Comparison of ENCODE assay signal across 18 cellular contexts in the genomic region with DNA sequence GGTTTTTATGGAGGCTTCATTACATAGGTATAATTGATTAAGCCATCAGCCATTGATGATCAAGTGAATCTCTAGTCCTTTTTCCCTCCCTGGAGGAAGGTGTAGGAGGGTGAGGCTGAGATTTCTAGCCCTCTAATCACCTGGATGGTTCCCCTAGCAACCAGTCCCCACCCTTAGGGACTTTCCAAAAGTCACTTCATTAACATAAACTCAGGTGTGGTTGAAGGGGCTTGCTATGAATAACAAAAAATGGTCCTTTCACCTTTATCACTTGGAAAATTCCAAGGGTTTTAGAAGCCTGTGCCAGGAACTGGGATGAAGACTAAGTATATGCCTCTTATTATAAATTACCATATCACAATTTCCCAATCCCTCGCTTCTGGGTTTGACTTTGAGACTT. TPM values are rescaled to one million over a fixed set of nuclear protein-coding genes. Genes with fewer than 3 reads are reported as not detected.
DNase-seq lines count a peak whose midpoint lies in the region; ATAC-seq, FAIRE-seq and TF ChIP-seq lines count a peak whose summit lies in the region.
"Had no signal": no experiment of that assay in that cellular context is flagged by ENCODE, and none has a peak within 500 bp of the region (broad histone marks: within the 10 kb centered on the region; RNA-seq: fewer than 3 reads in every experiment).

No MANE protein-coding gene starts in this region.

- H3K9me3 ChIP-seq in H9 (ENCODE audit: control insufficient read depth, low read depth, low read length) (no peaks in the 10 kb centered on the region), H1 (ENCODE audit: insufficient read depth in 2 of 2, low read depth in 1 of 2, low read length in 1 of 2) (no peaks in the 10 kb centered on the region), iPS-18a (ENCODE audit: control insufficient read depth, low read depth, low read length) (no peaks in the 10 kb centered on the region)
- H3K9me3 ChIP-seq in CD8-positive, alpha-beta T cell (ENCODE audit: low read length): no peaks in the 10 kb centered on the region
- H3K9me3 ChIP-seq: A549, BE2C had no signal

- H4K91ac ChIP-seq in H9 (ENCODE audit: insufficient read length, low read depth, low read length): no peak overlapping the region
- peak overlapping the region; percentile 6 for H4K91ac ChIP-seq in H1 (replicated peaks; ENCODE audit: insufficient read length, low read length)

- H3K14ac ChIP-seq in H9 (ENCODE audit: insufficient read depth, low read length): no peak overlapping the region
- no peak overlapping the region for H3K14ac ChIP-seq in H1 (ENCODE audit: insufficient read length)

- no peaks in the 10 kb centered on the region for H3K23me2 ChIP-seq in H9 (ENCODE audit: insufficient read length, low read depth, low read length, poor library complexity, severe bottlenecking)
- no peaks in the 10 kb centered on the region for H3K23me2 ChIP-seq in H1 (ENCODE audit: low read depth, low read length)

- H3K27me3 ChIP-seq in H9 (ENCODE audit: insufficient read depth, low read length) (no peaks in the 10 kb centered on the region), H1 (replicated peaks in 1 of 4; ENCODE audit: control insufficient read depth in 3 of 4, extremely low read depth in 1 of 4, insufficient read depth in 3 of 4, low read length in 3 of 4) (no peaks in the 10 kb centered on the region), iPS-18a (ENCODE audit: control insufficient read depth, insufficient read depth, low read length) (no peaks in the 10 kb centered on the region)
- H3K27me3 ChIP-seq in CD8-positive, alpha-beta T cell (ENCODE audit: insufficient read depth, low read length): peaks cover 4% of the 10 kb centered on the region
- H3K27me3 ChIP-seq: BE2C had no signal

- H4K8ac ChIP-seq in H9 (replicated peaks; ENCODE audit: insufficient read length, low read depth, low read length) (no peak overlapping the region), H1 (ENCODE audit: extremely low read depth, insufficient read depth, low read length) (no peak overlapping the region)

- WGBS in H9 (ENCODE audit: extremely low coverage, insufficient read length, low lambda C conversion rate): no CpG with 5 or more reads among the region's 1 CpG
- WGBS in H1 (ENCODE audit: extremely low coverage in 1 of 2, insufficient coverage in 1 of 2, insufficient read length in 1 of 2, insufficient replicate concordance in 2 of 2, low coverage in 1 of 2, low lambda C conversion rate in 2 of 2, missing lambda C conversion rate in 1 of 2), 2 experiments: 64% methylated on average over 1 of the region's 1 CpG; no CpG with 5 or more reads in 1 of the 2 experiments

- TF ChIP-seq POLR2A in H1 (IDR thresholded peaks at IDR 0.05; ENCODE audit: control extremely low read depth in 1 of 2, low read depth in 2 of 2, low read length in 2 of 2): no peak

- H2BK20ac ChIP-seq in H9 (ENCODE audit: low read depth, low read length, poor library complexity, severe bottlenecking) (no peak overlapping the region), H1 (ENCODE audit: low read length) (peak overlapping the region; percentile 9; the same call in 1 of the 2 replicates)

- peak overlapping the region; percentile 79 for H3K18ac ChIP-seq in H9 (ENCODE audit: insufficient read length, low read depth, low read length)
- H3K18ac ChIP-seq in H1 (ENCODE audit: extremely low read depth, low read length): no peak overlapping the region

- H3K4ac ChIP-seq in H9 (ENCODE audit: low read depth, low read length): no peak overlapping the region
- no peak overlapping the region for H3K4ac ChIP-seq in H1 (replicated peaks; ENCODE audit: insufficient read length, low read depth, low read length)

- H3K23ac ChIP-seq in H9 (ENCODE audit: insufficient read length, low read depth, low read length) (no peak overlapping the region), H1 (ENCODE audit: insufficient read length) (no peak overlapping the region)

- DNase-seq in H9: peak; percentile 54
- no peak for DNase-seq in H1 (ENCODE audit: low read depth in 1 of 2, low spot score in 2 of 2)
- no peak for DNase-seq in stimulated activated naive CD8-positive, alpha-beta T cell treated with anti-CD3 and anti-CD28 coated beads, Interleukin-15, Interleukin-2, amounts not matched to agents 100 U/mL and 50 U/mL, for 24 hours
- DNase-seq in CD8-positive, alpha-beta T cell: no peak
- DNase-seq in stimulated activated CD4-positive, alpha-beta T cell treated with anti-CD3 and anti-CD28 coated beads, Interleukin-4, amount 100 ng/mL, for 24 hours: no peak
- DNase-seq: BE2C; CD4-positive, alpha-beta memory T cell; COR-L47; DMS153; DMS79 treated with DMSO at 0.1 percent for 48 hours; EL; GDM1 had no signal

- H3K27ac ChIP-seq in H9 (ENCODE audit: insufficient read length, low read depth, low read length): no peak overlapping the region
- H3K27ac ChIP-seq in H1 (ENCODE audit: low read depth, low read length): peak overlapping the region; percentile 55; the same call in 1 of the 2 replicates
- H3K27ac ChIP-seq in iPS-18a (ENCODE audit: low read length): peak overlapping the region; percentile 56
- H3K27ac ChIP-seq in CD8-positive, alpha-beta T cell (ENCODE audit: low read depth, low read length): no peak overlapping the region
- H3K27ac ChIP-seq: A549, C4-2B had no signal

- CTCF ChIA-PET in H1 (lab: Charles Lee; ENCODE audit: partially characterized antibody): interaction anchor here (0.9 to 3.7 kb wide), 5 partner anchors 10 to 98 kb away, joined by 3 to 29 read pairs (median 5); no protein-coding TSS in a partner anchor
- CTCF ChIA-PET in CD8-positive, alpha-beta T cell (lab: Charles Lee): no interaction called here

- no peak overlapping the region for H2AK5ac ChIP-seq in H9 (ENCODE audit: insufficient read length, low read length)
- H2AK5ac ChIP-seq in H1 (ENCODE audit: low read depth, low read length): no peak overlapping the region

- H3K56ac ChIP-seq in H9 (ENCODE audit: insufficient read length, low read depth, low read length) (no peak overlapping the region), H1 (replicated peaks; ENCODE audit: insufficient read length, low read depth, low read length) (no peak overlapping the region)

- H2BK120ac ChIP-seq in H9 (ENCODE audit: low read depth, low read length, poor library complexity, severe bottlenecking): no peak overlapping the region
- H2BK120ac ChIP-seq in H1 (replicated peaks; ENCODE audit: low read depth, low read length): peak overlapping the region; percentile 6

- H3K36me3 ChIP-seq in H1 (ENCODE audit: control insufficient read depth in 2 of 4, insufficient read depth in 4 of 4, low read length in 3 of 4): no peaks in the 10 kb centered on the region
- no peaks in the 10 kb centered on the region for H3K36me3 ChIP-seq in iPS-18a (ENCODE audit: control insufficient read depth, low read depth, low read length)
- H3K36me3 ChIP-seq in CD8-positive, alpha-beta T cell (ENCODE audit: insufficient read depth, low read length): no peaks in the 10 kb centered on the region
- H3K36me3 ChIP-seq: BE2C had no signal

- no peak for ATAC-seq in stimulated activated naive CD8-positive, alpha-beta T cell treated with anti-CD3 and anti-CD28 coated beads, Interleukin-15, Interleukin-2, amounts not matched to agents 100 U/mL and 50 U/mL, for 24 hours
- no peak for ATAC-seq in CD8-positive, alpha-beta T cell
- ATAC-seq: A549 had no signal

- no peak overlapping the region for H3T11ph ChIP-seq in H9 (ENCODE audit: low read length)

- no peak overlapping the region for H2BK15ac ChIP-seq in H9 (ENCODE audit: low read depth, low read length)
- H2BK15ac ChIP-seq in H1 (ENCODE audit: low read length): no peak overlapping the region

- H3K9ac ChIP-seq in H9 (ENCODE audit: extremely low read depth, insufficient read length, low read length) (no peak overlapping the region), H1 (replicated peaks in 1 of 4; ENCODE audit: extremely low read depth in 1 of 4, low read depth in 3 of 4, low read length in 3 of 4) (peak overlapping the region in 1 of 4 experiments; percentile 39; a peak in 2 of 7 replicates), iPS-18a (ENCODE audit: low read length) (peak overlapping the region; percentile 32)

- H3K4me3 Mint-ChIP-seq in H9: no peak overlapping the region
- no peak overlapping the region for H3K4me3 Mint-ChIP-seq in CD8-positive, alpha-beta T cell
- H3K4me3 Mint-ChIP-seq: CD4-positive, alpha-beta memory T cell had no signal

- H3K27ac Mint-ChIP-seq in H9: peak overlapping the region in 1 of 3 experiments; percentile 49; a peak in 1 of 7 replicates
- no peak overlapping the region for H3K27ac Mint-ChIP-seq in CD8-positive, alpha-beta T cell
- H3K27ac Mint-ChIP-seq: CD4-positive, alpha-beta memory T cell had no signal

- H3K4me1 ChIP-seq in H9 (ENCODE audit: insufficient read depth, low read length): peaks cover 3% of the 10 kb centered on the region; the same call in 1 of the 2 replicates
- H3K4me1 ChIP-seq in H1 (replicated peaks in 1 of 4; ENCODE audit: control insufficient read depth in 3 of 4, insufficient read depth in 4 of 4, low read length in 3 of 4): peaks cover 0 to 14% (median 9%) of the 10 kb centered on the region in 4 experiments; a peak in 4 of 7 replicates
- H3K4me1 ChIP-seq in iPS-18a (ENCODE audit: control insufficient read depth, low read depth, low read length): peaks cover 44% of the 10 kb centered on the region
- H3K4me1 ChIP-seq in CD8-positive, alpha-beta T cell (ENCODE audit: insufficient read depth, low read length): no peaks in the 10 kb centered on the region
- H3K4me1 ChIP-seq: A549, BE2C had no signal

- TF ChIP-seq CTCF in H9 (conservative IDR thresholded peaks at IDR 0.05) (no peak), H1 (IDR thresholded peaks at IDR 0.05; ENCODE audit: control extremely low read depth in 1 of 3, insufficient read depth in 1 of 3, low read depth in 1 of 3, low read length in 3 of 3) (no peak)
- no peak for TF ChIP-seq CTCF in CD8-positive, alpha-beta T cell (IDR thresholded peaks at IDR 0.05)

- H2AFZ ChIP-seq in H9 (ENCODE audit: low read length) (no peak overlapping the region), H1 (ENCODE audit: low read length) (no peak overlapping the region)

- no peaks in the 10 kb centered on the region for H4K20me1 ChIP-seq in H9 (ENCODE audit: control insufficient read depth, insufficient read depth, insufficient read length)
- no peaks in the 10 kb centered on the region for H4K20me1 ChIP-seq in H1 (replicated peaks in 1 of 2; ENCODE audit: control insufficient read depth in 1 of 2, insufficient read depth in 2 of 2, low read length in 2 of 2)

- H3K27me3 Mint-ChIP-seq in H9 (ENCODE audit: low read depth): no peaks in the 10 kb centered on the region
- H3K27me3 Mint-ChIP-seq in CD8-positive, alpha-beta T cell (ENCODE audit: low read depth): peaks cover 2% of the 10 kb centered on the region

- H3K4me1 Mint-ChIP-seq in H9: peaks cover 31 to 37% of the 10 kb centered on the region in 2 experiments
- H3K4me1 Mint-ChIP-seq in CD8-positive, alpha-beta T cell (ENCODE audit: low read depth): no peaks in the 10 kb centered on the region
- H3K4me1 Mint-ChIP-seq: CD4-positive, alpha-beta memory T cell had no signal

- H3K79me2 ChIP-seq in H9 (ENCODE audit: insufficient read depth, low read length): no peaks in the 10 kb centered on the region
- H3K79me2 ChIP-seq in H1 (ENCODE audit: control insufficient read depth in 1 of 2, insufficient read depth in 2 of 2, low read length in 2 of 2): no peaks in the 10 kb centered on the region

- no peaks in the 10 kb centered on the region for H3K9me3 Mint-ChIP-seq in H9
- H3K9me3 Mint-ChIP-seq in CD8-positive, alpha-beta T cell: no peaks in the 10 kb centered on the region
- H3K9me3 Mint-ChIP-seq: CD4-positive, alpha-beta memory T cell had no signal

- no peak for TF ChIP-seq RAD21 in H1 (IDR thresholded peaks at IDR 0.05 in 1 of 2, conservative IDR thresholded peaks at IDR 0.05 in 1 of 2; ENCODE audit: low read depth in 2 of 2, low read length in 2 of 2)

- POLR2A ChIA-PET in H1 (lab: Charles Lee; ENCODE audit: partially characterized antibody): no interaction called here
- POLR2A ChIA-PET in CD8-positive, alpha-beta T cell (lab: Charles Lee): no interaction called here

- no peaks in the 10 kb centered on the region for H3K36me3 Mint-ChIP-seq in H9 (ENCODE audit: insufficient read depth in 1 of 3, low read depth in 3 of 3)
- H3K36me3 Mint-ChIP-seq in CD8-positive, alpha-beta T cell: no peaks in the 10 kb centered on the region
- H3K36me3 Mint-ChIP-seq: CD4-positive, alpha-beta memory T cell had no signal

- H4K5ac ChIP-seq in H9 (ENCODE audit: insufficient read length, low read depth, low read length): no peak overlapping the region
- no peak overlapping the region for H4K5ac ChIP-seq in H1 (ENCODE audit: insufficient read length, low read depth, low read length)

- H3K4me2 ChIP-seq in H9 (ENCODE audit: insufficient read depth, insufficient read length, low read length): peak overlapping the region; percentile 24
- peak overlapping the region; percentile 6 to 58 for H3K4me2 ChIP-seq in H1 (ENCODE audit: insufficient read depth in 1 of 2, low read depth in 2 of 2, low read length in 2 of 2)
- H3K4me2 ChIP-seq: A549 had no signal

- no peaks in the 10 kb centered on the region for H3K79me1 ChIP-seq in H9 (ENCODE audit: insufficient read depth, low read depth, low read length, poor library complexity, severe bottlenecking)
- no peaks in the 10 kb centered on the region for H3K79me1 ChIP-seq in H1 (ENCODE audit: low read depth, low read length)

- no peak overlapping the region for H2BK5ac ChIP-seq in H9 (ENCODE audit: insufficient read length, low read length)
- H2BK5ac ChIP-seq in H1 (ENCODE audit: low read depth, low read length): 0 out of 2 replicates have a peak overlapping the region, but pooled peaks have one; percentile 45

- H3K4me3 ChIP-seq in H1 (ENCODE audit: extremely low read depth in 1 of 4, insufficient read depth in 2 of 4, low read depth in 3 of 4, low read length in 4 of 4) (peak overlapping the region in 1 of 4 experiments; percentile 41; a peak in 2 of 8 replicates), iPS-18a (ENCODE audit: low read length) (peak overlapping the region; percentile 36)
- H3K4me3 ChIP-seq in CD8-positive, alpha-beta T cell (ENCODE audit: low read depth, low read length): no peak overlapping the region
- H3K4me3 ChIP-seq: A549 had no signal

- H2BK12ac ChIP-seq in H9 (ENCODE audit: insufficient read length, low read depth, low read length) (no peak overlapping the region), H1 (ENCODE audit: low read depth, low read length) (no peak overlapping the region)

- FAIRE-seq in H1 (lab: Jason Lieb, UNC): peak; percentile 66
- FAIRE-seq: A549, H54, HTR-8/SVneo had no signal

- TF ChIP-seq EP300 in H1 (IDR thresholded peaks at IDR 0.05; ENCODE audit: borderline replicate concordance in 1 of 2, low read depth in 2 of 2, low read length in 2 of 2): peak in 1 of 2 experiments; percentile 73; a peak in 1 of 3 replicates

- intact Hi-C loops in CD8-positive, alpha-beta T cell (cut with DNase I, micrococcal nuclease): no loop called here

RNA-seq across cellular contexts. Expression of a gene that starts 40.4 kb away (rescaled TPM):
- 0.59 and 0.68 TPM in 2 replicates for total RNA-seq in H9 (2021)
- 2.6 and 3.5 TPM in 2 replicates for total RNA-seq in H1 (2021; fragmentation: NEBNext Ultra II Directional; extraction: Animal tissue kit (Norgen Biotek cat#: 25700))
- 3.7 and 3.9 TPM in 2 replicates for polyA plus RNA-seq in H1 (2011; rRNA removed)
- 3.1 TPM for polyA plus RNA-seq in H1 (2011; cell fraction: cytosol; rRNA removed)
- 3.4 TPM for polyA plus RNA-seq in H1 (2011; cell fraction: nucleus; rRNA removed)
- polyA plus RNA-seq in H1 (2012, experiment 1 of 2): 1.6 to 3.4 TPM (median 2.4 TPM) in 4 replicates
- polyA plus RNA-seq in H1 (2012, experiment 2 of 2): 0.34 TPM
- 4.9 TPM for polyA plus RNA-seq in H1 (2013, experiment 1 of 2)
- 4.9 TPM for polyA plus RNA-seq in H1 (2013, experiment 2 of 2)
- 1.4 and 1.7 TPM in 2 replicates for polyA minus RNA-seq in H1 (2011; rRNA and poly(A)+ RNA removed)
- polyA minus RNA-seq in H1 (2011; cell fraction: cytosol; rRNA and poly(A)+ RNA removed): 3.2 TPM
- 1.8 TPM for polyA minus RNA-seq in H1 (2011; cell fraction: nucleus; rRNA and poly(A)+ RNA removed)
- not detected for total RNA-seq in CD8-positive, alpha-beta T cell
- total RNA-seq: CD4-positive, alpha-beta memory T cell had no signal
- polyA plus RNA-seq: CD4-positive, alpha-beta memory T cell had no signal

RNA-seq across cellular contexts. Expression of a gene that starts 49.9 kb away (rescaled TPM):
- 3.3 and 3.9 TPM in 2 replicates for total RNA-seq in H9 (2021)
- 13.1 and 14.0 TPM in 2 replicates for total RNA-seq in H1 (2021; fragmentation: NEBNext Ultra II Directional; extraction: Animal tissue kit (Norgen Biotek cat#: 25700))
- polyA plus RNA-seq in H1 (2011; rRNA removed): 3.6 and 10.6 TPM in 2 replicates
- polyA plus RNA-seq in H1 (2011; cell fraction: cytosol; rRNA removed): 14.1 TPM
- polyA plus RNA-seq in H1 (2011; cell fraction: nucleus; rRNA removed): 2.1 TPM
- 13.7 to 26.6 TPM (median 15.3 TPM) in 4 replicates for polyA plus RNA-seq in H1 (2012, experiment 1 of 2)
- polyA plus RNA-seq in H1 (2012, experiment 2 of 2): 5.9 TPM
- 8.0 TPM for polyA plus RNA-seq in H1 (2013, experiment 1 of 2)
- polyA plus RNA-seq in H1 (2013, experiment 2 of 2): 7.7 TPM
- polyA minus RNA-seq in H1 (2011; rRNA and poly(A)+ RNA removed): 1.6 and 4.9 TPM in 2 replicates
- not detected for polyA minus RNA-seq in H1 (2011; cell fraction: cytosol; rRNA and poly(A)+ RNA removed)
- 1.5 TPM for polyA minus RNA-seq in H1 (2011; cell fraction: nucleus; rRNA and poly(A)+ RNA removed)
- total RNA-seq in CD8-positive, alpha-beta T cell: not detected
- total RNA-seq: CD4-positive, alpha-beta memory T cell had no signal
- polyA plus RNA-seq: A549; AG04450; CD4-positive, alpha-beta memory T cell had no signal

Comparison
In these comparisons a context has a peak if more than half of its experiments do, and no peak if none do; other contexts are left out.
1. H3K27ac ChIP-seq: peak in H1 (single experiment) and iPS-18a (single experiment); none in H9 (single experiment) and CD8-positive, alpha-beta T cell (single experiment).